ENCODE assay signal across 9 cellular contexts in the genomic region with DNA sequence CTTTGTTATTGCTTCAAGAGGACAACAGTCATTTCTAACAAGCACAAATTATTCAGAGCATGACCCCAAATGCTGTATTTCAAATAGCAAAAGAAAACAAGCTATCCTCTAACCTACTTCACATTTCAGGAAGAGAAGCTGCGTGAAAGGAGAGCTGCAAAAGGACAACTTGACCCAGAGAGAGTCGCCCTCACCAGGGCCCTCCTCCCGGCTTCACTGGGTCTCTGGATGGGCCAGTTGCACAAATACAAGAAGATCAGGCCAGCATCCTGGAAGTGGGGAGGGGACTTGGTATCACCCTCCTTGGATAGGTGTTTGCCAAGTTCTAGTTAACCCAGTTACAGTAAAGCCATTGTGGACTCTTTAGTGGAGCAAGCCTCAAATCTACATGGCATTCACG.
"Had no signal": no experiment of that assay in that cellular context is flagged by ENCODE, and none has a peak within 500 bp of the region (broad histone marks: within the 10 kb centered on the region; RNA-seq: fewer than 3 reads in every experiment).

No MANE protein-coding gene starts in this region.

- FAIRE-seq: H1, H54, HepG2 had no signal

- H3K27ac Mint-ChIP-seq: H9, IgD-negative memory B cell had no signal

- DNase-seq: GM23248, H9, HCEC 1CT, KBM-7 had no signal

- H3K9ac ChIP-seq: GM23248 had no signal

- H3K27me3 Mint-ChIP-seq: IgD-negative memory B cell had no signal

- H2AFZ ChIP-seq: GM23248 had no signal

- H3K4me3 Mint-ChIP-seq: H9, IgD-negative memory B cell had no signal

- H3K9me3 Mint-ChIP-seq: H9 had no signal

- ATAC-seq: HepG2 had no signal

- H3K27ac ChIP-seq: GM23248, HL-60 had no signal

- H3K4me1 Mint-ChIP-seq: IgD-negative memory B cell had no signal

- H3K4me3 ChIP-seq: GM23248 had no signal
